12 cellular contexts compared by ENCODE assay signal in the genomic region with DNA sequence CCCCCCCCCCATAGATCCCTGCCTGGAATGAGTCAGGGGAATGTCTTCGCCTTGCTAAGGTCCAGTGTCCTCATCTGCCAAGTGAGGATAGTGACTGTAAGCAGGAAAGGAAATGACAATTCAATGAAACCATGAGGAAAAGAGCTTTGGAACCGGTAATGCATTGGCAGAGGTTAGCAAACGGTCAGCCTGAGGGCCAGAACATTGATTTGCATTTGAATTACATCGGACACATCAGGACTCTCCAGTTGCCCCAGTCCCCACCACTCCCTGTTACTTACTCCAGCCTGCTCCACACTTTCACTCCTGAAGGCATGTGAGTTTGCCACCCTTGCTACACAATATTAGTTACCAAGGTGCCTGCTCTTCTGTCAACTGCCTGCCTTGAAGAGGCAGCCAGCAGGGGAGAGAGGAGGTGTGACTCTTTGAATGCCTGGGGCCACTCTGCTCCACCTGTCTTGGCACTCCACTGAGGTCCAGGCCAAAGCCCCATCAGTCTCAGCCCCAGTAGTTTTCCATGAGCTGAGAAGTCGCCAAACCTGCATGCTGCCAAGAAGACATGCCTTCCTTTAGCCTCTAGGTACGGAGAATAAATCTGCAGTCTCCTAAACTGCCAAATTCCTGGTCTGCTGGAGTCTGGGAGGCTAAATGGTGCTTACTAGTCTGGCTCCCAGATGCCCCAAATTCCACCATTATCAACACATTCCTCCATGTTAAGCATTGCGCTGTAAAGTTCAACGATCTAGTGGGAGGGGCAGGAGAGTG.
DNase-seq lines count a peak whose midpoint lies in the region; ATAC-seq and TF ChIP-seq lines count a peak whose summit lies in the region.
"Had no signal": no experiment of that assay in that cellular context is flagged by ENCODE, and none has a peak within 500 bp of the region (broad histone marks: within the 10 kb centered on the region; RNA-seq: fewer than 3 reads in every experiment).

No MANE protein-coding gene starts in this region.

- no peaks in the 10 kb centered on the region for H3K36me3 Mint-ChIP-seq in stimulated activated memory B cell treated with anti-CD40 and anti-IgM and Interleukin-4, amounts not matched to agents 10 μg/mL and 1 μg/mL and 100 μg/mL, for 72 hours
- H3K36me3 Mint-ChIP-seq: activated CD4-positive, alpha-beta memory T cell treated with anti-CD3 and anti-CD28 coated beads for 36 hours; activated naive CD8-positive, alpha-beta T cell treated with anti-CD3 and anti-CD28 coated beads, Interleukin-2, amount 10 ng/mL, durations not matched to agents 7 days and 5 days had no signal

- H3K4me2 ChIP-seq in SK-N-SH = peak overlapping the region; percentile 24; the same call in 1 of the 2 replicates
- no peak overlapping the region for H3K4me2 ChIP-seq in hepatocyte

- H3K9me2 ChIP-seq in SK-N-SH (no peaks in the 10 kb centered on the region), hepatocyte (replicated peaks; ENCODE audit: insufficient read depth) (no peaks in the 10 kb centered on the region)

- peaks cover 0 to 62% of the 10 kb centered on the region in 2 experiments; a peak in 2 of 4 replicates for H3K4me1 ChIP-seq in SK-N-SH (ENCODE audit: control insufficient read depth in 1 of 2, insufficient read depth in 2 of 2, low read depth in 1 of 2, low read length in 1 of 2)
- H3K4me1 ChIP-seq in hepatocyte (ENCODE audit: insufficient read depth) = peaks cover 10% of the 10 kb centered on the region
- H3K4me1 ChIP-seq in psoas muscle = no peaks in the 10 kb centered on the region

- no peak; a peak in 1 of 4 replicates for TF ChIP-seq EP300 in SK-N-SH (IDR thresholded peaks at IDR 0.05; ENCODE audit: borderline replicate concordance in 1 of 2, low read depth in 1 of 2, low read length in 1 of 2)

- H3K27ac ChIP-seq in SK-N-SH (ENCODE audit: low read depth in 2 of 2, low read length in 1 of 2) (peak overlapping the region; percentile 30 to 56), hepatocyte (no peak overlapping the region), psoas muscle (no peak overlapping the region)

- H3K36me3 ChIP-seq in SK-N-SH (replicated peaks in 1 of 2; ENCODE audit: control insufficient read depth in 1 of 2, insufficient read depth in 2 of 2, low read length in 1 of 2) = no peaks in the 10 kb centered on the region
- H3K36me3 ChIP-seq in hepatocyte (replicated peaks; ENCODE audit: insufficient read depth, low read depth) = no peaks in the 10 kb centered on the region
- H3K36me3 ChIP-seq in psoas muscle (ENCODE audit: insufficient read depth in 1 of 2, low read depth in 1 of 2) = no peaks in the 10 kb centered on the region

- H4K20me1 ChIP-seq in SK-N-SH (ENCODE audit: insufficient read depth) = no peaks in the 10 kb centered on the region
- no peaks in the 10 kb centered on the region for H4K20me1 ChIP-seq in hepatocyte (ENCODE audit: insufficient read depth, poor library complexity, severe bottlenecking)

- intact Hi-C loops in psoas muscle (cut with DNase I) = no loop called here

- H3K27ac Mint-ChIP-seq in stimulated activated memory B cell treated with anti-CD40 and anti-IgM and Interleukin-4, amounts not matched to agents 10 μg/mL and 1 μg/mL and 100 μg/mL, for 72 hours = peak overlapping the region; percentile 9
- H3K27ac Mint-ChIP-seq: activated CD4-positive, alpha-beta memory T cell treated with anti-CD3 and anti-CD28 coated beads for 36 hours; activated naive CD8-positive, alpha-beta T cell treated with anti-CD3 and anti-CD28 coated beads, Interleukin-2, amount 10 ng/mL, durations not matched to agents 7 days and 5 days; T-helper 1 cell treated with Interleukin-12 subunit alpha and Interleukin-12 subunit beta and Interleukin-4 antibody, amounts not matched to agents 30 μg/mL and 1 μg/mL, for 36 hours had no signal

- POLR2A ChIA-PET in SK-N-SH (lab: Yijun Ruan, JAX) = no interaction called here

- no peak overlapping the region for H3K9ac ChIP-seq in SK-N-SH

- H3K27me3 ChIP-seq in SK-N-SH (ENCODE audit: insufficient read depth) = no peaks in the 10 kb centered on the region
- H3K27me3 ChIP-seq in hepatocyte = no peaks in the 10 kb centered on the region
- no peaks in the 10 kb centered on the region for H3K27me3 ChIP-seq in psoas muscle (ENCODE audit: insufficient read depth in 3 of 3, low read length in 2 of 3)

- no peaks in the 10 kb centered on the region for H3K27me3 Mint-ChIP-seq in stimulated activated memory B cell treated with anti-CD40 and anti-IgM and Interleukin-4, amounts not matched to agents 10 μg/mL and 1 μg/mL and 100 μg/mL, for 72 hours
- H3K27me3 Mint-ChIP-seq: activated CD4-positive, alpha-beta memory T cell treated with anti-CD3 and anti-CD28 coated beads for 36 hours had no signal

- H3K4me3 Mint-ChIP-seq in stimulated activated memory B cell treated with anti-CD40 and anti-IgM and Interleukin-4, amounts not matched to agents 10 μg/mL and 1 μg/mL and 100 μg/mL, for 72 hours = no peak overlapping the region
- H3K4me3 Mint-ChIP-seq: activated CD4-positive, alpha-beta memory T cell treated with anti-CD3 and anti-CD28 coated beads for 36 hours; activated naive CD8-positive, alpha-beta T cell treated with anti-CD3 and anti-CD28 coated beads, Interleukin-2, amount 10 ng/mL, durations not matched to agents 7 days and 5 days; T-helper 1 cell treated with Interleukin-12 subunit alpha and Interleukin-12 subunit beta and Interleukin-4 antibody, amounts not matched to agents 30 μg/mL and 1 μg/mL, for 36 hours had no signal

- TF ChIP-seq CTCF in SK-N-SH (IDR thresholded peaks at IDR 0.05) (no peak), hepatocyte (IDR thresholded peaks at IDR 0.05; ENCODE audit: poor library complexity) (no peak), psoas muscle (IDR thresholded peaks at IDR 0.05) (no peak)

- H3F3A ChIP-seq in SK-N-SH (replicated peaks; ENCODE audit: insufficient read depth) = no peaks in the 10 kb centered on the region

- H3K4me3 ChIP-seq in SK-N-SH (ENCODE audit: low read depth in 2 of 2, low read length in 1 of 2) (no peak overlapping the region), hepatocyte (no peak overlapping the region), psoas muscle (no peak overlapping the region)

- ATAC-seq in stimulated activated memory B cell treated with anti-CD40 and anti-IgM and Interleukin-4, amounts not matched to agents 10 μg/mL and 1 μg/mL and 100 μg/mL, for 72 hours = no peak
- ATAC-seq in psoas muscle = no peak

- H3K9me3 Mint-ChIP-seq in stimulated activated memory B cell treated with anti-CD40 and anti-IgM and Interleukin-4, amounts not matched to agents 10 μg/mL and 1 μg/mL and 100 μg/mL, for 72 hours = no peaks in the 10 kb centered on the region
- H3K9me3 Mint-ChIP-seq: activated naive CD8-positive, alpha-beta T cell treated with anti-CD3 and anti-CD28 coated beads, Interleukin-2, amount 10 ng/mL, durations not matched to agents 7 days and 5 days; T-helper 1 cell treated with Interleukin-12 subunit alpha and Interleukin-12 subunit beta and Interleukin-4 antibody, amounts not matched to agents 30 μg/mL and 1 μg/mL, for 36 hours had no signal

- CTCF ChIA-PET in SK-N-SH (lab: Yijun Ruan, JAX) = interaction anchor here (0.8 to 1.4 kb wide), 3 partner anchors 18 to 198 kb away, joined by 3 to 5 read pairs (median 3); no protein-coding TSS in a partner anchor

- H2AFZ ChIP-seq in SK-N-SH (ENCODE audit: low read depth) (peak overlapping the region; percentile 44), hepatocyte (no peak overlapping the region)

- no peak for TF ChIP-seq RAD21 in SK-N-SH (IDR thresholded peaks at IDR 0.05; ENCODE audit: low read length)

- WGBS in SK-N-SH (ENCODE audit: low lambda C conversion rate) = 32% methylated on average over 7 of the region's 8 CpGs
- WGBS in hepatocyte (ENCODE audit: low lambda C conversion rate, missing lambda C conversion rate) = 33% methylated on average over 8 of the region's 8 CpGs
- 23 to 39% (median 35%) methylated on average over 8 of the region's 8 CpGs for WGBS in psoas muscle, 3 donors

- H3K4me1 Mint-ChIP-seq in stimulated activated memory B cell treated with anti-CD40 and anti-IgM and Interleukin-4, amounts not matched to agents 10 μg/mL and 1 μg/mL and 100 μg/mL, for 72 hours = peaks cover 21% of the 10 kb centered on the region

- no peaks in the 10 kb centered on the region for H3K79me2 ChIP-seq in SK-N-SH (ENCODE audit: insufficient read depth)
- H3K79me2 ChIP-seq in hepatocyte = no peaks in the 10 kb centered on the region

- DNase-seq in SIG-M5 treated with dmso at 0.1 percent for 504 hours (lab: John Stamatoyannopoulos, UW; ENCODE audit: unreplicated experiment) (peak; percentile 11), SIG-M5 (lab: John Stamatoyannopoulos, UW) (no peak), SK-N-SH (no peak), hepatocyte (ENCODE audit: low spot score) (peak; percentile 13), NCI-H82 treated with DMSO at 0.1 percent for 48 hours (lab: John Stamatoyannopoulos, UW; ENCODE audit: unreplicated experiment) (no peak), psoas muscle (no peak), NCI-H146 treated with DMSO at 0.1 percent for 48 hours (lab: John Stamatoyannopoulos, UW; ENCODE audit: unreplicated experiment) (no peak)
- DNase-seq: activated CD4-positive, alpha-beta memory T cell treated with anti-CD3 and anti-CD28 coated beads for 36 hours; activated naive CD8-positive, alpha-beta T cell treated with anti-CD3 and anti-CD28 coated beads, Interleukin-2, amount 10 ng/mL, durations not matched to agents 7 days and 5 days; NCI-H82 had no signal

- no peaks in the 10 kb centered on the region for H3K9me3 ChIP-seq in SK-N-SH
- H3K9me3 ChIP-seq in hepatocyte (ENCODE audit: low read depth) = no peaks in the 10 kb centered on the region
- H3K9me3 ChIP-seq in psoas muscle = no peaks in the 10 kb centered on the region

TF ChIP-seq in SK-N-SH, 30 proteins besides CTCF, POLR2A, EP300 and RAD21:
- TF ChIP-seq TCF12 (IDR thresholded peaks at IDR 0.05) = peak; percentile 64
- TF ChIP-seq RXRA (IDR thresholded peaks at IDR 0.05; ENCODE audit: borderline replicate concordance, low read depth) = 0 out of 2 replicates have a peak, but pooled peaks have one; percentile 20
- TF ChIP-seq, protein P1, sequence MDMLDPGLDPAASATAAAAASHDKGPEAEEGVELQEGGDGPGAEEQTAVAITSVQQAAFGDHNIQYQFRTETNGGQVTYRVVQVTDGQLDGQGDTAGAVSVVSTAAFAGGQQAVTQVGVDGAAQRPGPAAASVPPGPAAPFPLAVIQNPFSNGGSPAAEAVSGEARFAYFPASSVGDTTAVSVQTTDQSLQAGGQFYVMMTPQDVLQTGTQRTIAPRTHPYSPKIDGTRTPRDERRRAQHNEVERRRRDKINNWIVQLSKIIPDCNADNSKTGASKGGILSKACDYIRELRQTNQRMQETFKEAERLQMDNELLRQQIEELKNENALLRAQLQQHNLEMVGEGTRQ (IDR thresholded peaks at IDR 0.05; ENCODE audit: borderline replicate concordance, low read depth, low read length) = no peak
- TF ChIP-seq RCOR1 (IDR thresholded peaks at IDR 0.05; ENCODE audit: low read length) = peak; percentile 64
- no peak for TF ChIP-seq NFIC (IDR thresholded peaks at IDR 0.05; ENCODE audit: borderline replicate concordance)
- TF ChIP-seq YY1 (IDR thresholded peaks at IDR 0.05; ENCODE audit: low read depth) = 0 out of 2 replicates have a peak, but pooled peaks have one; percentile 27
- TF ChIP-seq CHD2 (IDR thresholded peaks at IDR 0.05; ENCODE audit: low read length, partially characterized antibody) = no peak
- TF ChIP-seq JUND (IDR thresholded peaks at IDR 0.05) = no peak

Comparison
In these comparisons a context has a peak if more than half of its experiments do, and no peak if none do; other contexts are left out.
1. DNase-seq: peak in SIG-M5 treated with dmso at 0.1 percent for 504 hours (single experiment) and hepatocyte (single experiment); none in SIG-M5 (single experiment), SK-N-SH (single experiment), NCI-H82 treated with DMSO at 0.1 percent for 48 hours (single experiment), psoas muscle (0 of 2) and NCI-H146 treated with DMSO at 0.1 percent for 48 hours (single experiment).
2. H3K27ac ChIP-seq: peak in SK-N-SH (2 of 2); none in hepatocyte (single experiment) and psoas muscle (single experiment).